In the genomic region with DNA sequence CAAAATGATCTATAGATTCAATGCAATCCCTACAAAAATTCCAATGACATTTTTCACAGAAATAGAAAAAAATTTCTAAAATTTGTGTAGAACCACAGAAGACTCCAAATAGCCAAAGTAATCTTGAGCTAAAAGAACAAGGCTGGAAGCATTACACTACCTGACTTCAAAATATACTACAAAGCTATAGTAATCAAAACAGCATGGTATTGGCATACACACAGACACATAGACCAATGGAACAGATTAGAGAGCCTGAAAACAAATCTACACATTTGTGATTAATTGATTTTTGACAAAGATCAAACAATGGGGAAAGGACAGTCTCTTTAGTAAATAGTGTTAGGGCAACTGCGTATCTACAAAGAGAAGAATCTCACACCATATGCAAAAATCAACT, we compare ENCODE assay signal across 27 cellular contexts.
"Had no signal": no experiment of that assay in that cellular context is flagged by ENCODE, and none has a peak within 500 bp of the region (broad histone marks: within the 10 kb centered on the region; RNA-seq: fewer than 3 reads in every experiment).

No MANE protein-coding gene starts in this region.

- H3K27me3 Mint-ChIP-seq: progenitor cell of endocrine pancreas had no signal

- H3K4me3 ChIP-seq: neural progenitor cell, ovary, psoas muscle, right lobe of liver, sigmoid colon, stomach, thoracic aorta, thyroid gland, tibial nerve, upper lobe of left lung, vagina had no signal

- H3K27ac Mint-ChIP-seq: nephron; neural progenitor cell; progenitor cell of endocrine pancreas; stimulated activated effector memory CD8-positive, alpha-beta T cell treated with anti-CD3 and anti-CD28 coated beads, Interleukin-12 subunit alpha, Interleukin-12 subunit beta, amount 100 ng/mL, for 72 hours; stimulated activated naive B cell treated with anti-CD40 and anti-IgM and Interleukin-4, amounts not matched to agents 10 μg/mL and 1 μg/mL and 100 μg/mL, for 72 hours; stimulated activated naive CD8-positive, alpha-beta T cell treated with anti-CD3 and anti-CD28 coated beads, Interleukin-15, Interleukin-2, amounts not matched to agents 100 ng/mL and 50 ng/mL, for 24 hours had no signal

- DNase-seq: occipital lobe; ovary; posterior cingulate gyrus; psoas muscle; right cardiac atrium; right lobe of liver; sigmoid colon; small intestine; stimulated activated CD4-positive, alpha-beta T cell treated with anti-CD3 and anti-CD28 coated beads, Interleukin-15, amount 100 ng/mL, for 24 hours; stimulated activated CD4-positive, alpha-beta T cell treated with anti-CD3 and anti-CD28 coated beads, Interleukin-2, amount 100 ng/mL, for 24 hours; stimulated activated CD4-positive, alpha-beta T cell treated with anti-CD3 and anti-CD28 coated beads, Interleukin-2, amount 100 ng/mL, for 48 hours; stimulated activated CD4-positive, alpha-beta T cell treated with anti-CD3 and anti-CD28 coated beads, Interleukin-4, amount 100 ng/mL, for 24 hours; stimulated activated naive B cell treated with anti-CD40 and anti-IgM and Interleukin-4, amounts not matched to agents 10 μg/mL and 1 μg/mL and 100 μg/mL, for 72 hours; stimulated activated naive CD4-positive, alpha-beta T cell treated with Interleukin-2 at 50 U/mL for 16 hours; stomach; thyroid gland; trophoblast cell; upper lobe of left lung had no signal

- H3K4me3 Mint-ChIP-seq: nephron; neural progenitor cell; stimulated activated effector memory CD8-positive, alpha-beta T cell treated with anti-CD3 and anti-CD28 coated beads, Interleukin-12 subunit alpha, Interleukin-12 subunit beta, amount 100 ng/mL, for 72 hours; stimulated activated naive B cell treated with anti-CD40 and anti-IgM and Interleukin-4, amounts not matched to agents 10 μg/mL and 1 μg/mL and 100 μg/mL, for 72 hours; stimulated activated naive CD8-positive, alpha-beta T cell treated with anti-CD3 and anti-CD28 coated beads, Interleukin-15, Interleukin-2, amounts not matched to agents 100 ng/mL and 50 ng/mL, for 24 hours had no signal

- H3K9me3 ChIP-seq: ovary, right lobe of liver, sigmoid colon, stomach, thoracic aorta, thyroid gland, tibial nerve, upper lobe of left lung, vagina had no signal

- H3K36me3 Mint-ChIP-seq: neural progenitor cell; stimulated activated effector memory CD8-positive, alpha-beta T cell treated with anti-CD3 and anti-CD28 coated beads, Interleukin-12 subunit alpha, Interleukin-12 subunit beta, amount 100 ng/mL, for 72 hours; stimulated activated naive B cell treated with anti-CD40 and anti-IgM and Interleukin-4, amounts not matched to agents 10 μg/mL and 1 μg/mL and 100 μg/mL, for 72 hours had no signal

- H3K9ac ChIP-seq: neural progenitor cell, parathyroid adenoma had no signal

- H2AFZ ChIP-seq: neural progenitor cell, parathyroid adenoma had no signal

- H3K36me3 ChIP-seq: neural progenitor cell, ovary, right lobe of liver, sigmoid colon, stomach, thoracic aorta, thyroid gland, tibial nerve, upper lobe of left lung, vagina had no signal

- ATAC-seq: psoas muscle; right cardiac atrium; right lobe of liver; stimulated activated effector memory CD8-positive, alpha-beta T cell treated with anti-CD3 and anti-CD28 coated beads, Interleukin-12 subunit alpha, Interleukin-12 subunit beta, amount 100 ng/mL, for 72 hours; stimulated activated naive B cell treated with anti-CD40 and anti-IgM and Interleukin-4, amounts not matched to agents 10 μg/mL and 1 μg/mL and 100 μg/mL, for 72 hours had no signal

- H3K27ac ChIP-seq: neural progenitor cell, ovary, parathyroid adenoma, psoas muscle, right lobe of liver, sigmoid colon, stomach, thoracic aorta, thyroid gland, tibial nerve, upper lobe of left lung, vagina had no signal

- H3K79me2 ChIP-seq: parathyroid adenoma had no signal

- H3K4me1 ChIP-seq: right lobe of liver had no signal

- H3K4me2 ChIP-seq: neural progenitor cell had no signal

- H3K27me3 ChIP-seq: neural progenitor cell, ovary, right lobe of liver, sigmoid colon, stomach, thyroid gland, tibial nerve, upper lobe of left lung, vagina had no signal
